In the genomic region with DNA sequence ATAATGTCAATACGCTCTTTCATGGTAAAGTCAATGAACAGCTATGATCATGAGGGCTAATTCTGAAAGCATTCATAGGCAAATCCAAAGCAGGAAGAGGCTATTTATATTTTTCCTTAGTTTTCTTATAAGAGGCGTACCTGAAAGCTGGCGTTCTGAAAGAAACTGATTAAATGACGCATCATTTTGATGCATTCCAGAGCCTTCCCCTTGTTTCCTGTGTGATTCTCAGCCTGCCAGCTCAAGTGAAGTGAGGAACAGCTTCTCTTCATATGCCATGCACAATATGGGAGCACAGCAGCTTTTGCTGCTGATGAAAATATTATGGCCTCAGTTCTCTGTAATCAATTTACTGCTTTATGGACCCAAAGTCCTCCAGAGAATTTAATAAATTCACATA, we compare ENCODE assay signal across 21 cellular contexts.
DNase-seq lines count a peak whose midpoint lies in the region; ATAC-seq and TF ChIP-seq lines count a peak whose summit lies in the region.
"Had no signal": no experiment of that assay in that cellular context is flagged by ENCODE, and none has a peak within 500 bp of the region (broad histone marks: within the 10 kb centered on the region; RNA-seq: fewer than 3 reads in every experiment).

No MANE protein-coding gene starts in this region.

- H3K4me3 Mint-ChIP-seq in HFFc6 = peak overlapping the region; percentile 14; the same call in 1 of the 2 replicates
- H3K4me3 Mint-ChIP-seq: CD4-positive, alpha-beta T cell; T-helper 17 cell had no signal

- H3K27me3 Mint-ChIP-seq in HFFc6 (ENCODE audit: insufficient read depth) = peaks cover 7% of the 10 kb centered on the region

- H3K4me1 Mint-ChIP-seq in HFFc6 (ENCODE audit: low read depth) = peaks cover 28% of the 10 kb centered on the region

- H3K9me3 Mint-ChIP-seq in HFFc6 = no peaks in the 10 kb centered on the region
- H3K9me3 Mint-ChIP-seq: CD4-positive, alpha-beta T cell had no signal

- H3K27ac Mint-ChIP-seq in HFFc6 = no peak overlapping the region
- H3K27ac Mint-ChIP-seq: CD4-positive, alpha-beta T cell; T-helper 17 cell had no signal

- no peaks in the 10 kb centered on the region for H3K36me3 Mint-ChIP-seq in HFFc6 (ENCODE audit: low read depth)

- DNase-seq in EH (ENCODE audit: low read depth) = peak; percentile 13
- DNase-seq in HFFc6 = no peak
- DNase-seq in RPMI7951 (ENCODE audit: low read depth) = peak; percentile 5
- peak; percentile 27 for DNase-seq in amniotic epithelial cell (ENCODE audit: low read depth)
- DNase-seq in 8988T = no peak
- no peak for DNase-seq in cerebellar nuclear complex (lab: John Stamatoyannopoulos, UW)
- DNase-seq in stimulated activated naive CD8-positive, alpha-beta T cell treated with anti-CD3 and anti-CD28 coated beads, Interleukin-15, Interleukin-2, amounts not matched to agents 100 U/mL and 50 U/mL, for 24 hours = no peak
- no peak for DNase-seq in stimulated activated CD4-positive, alpha-beta T cell treated with anti-CD3 and anti-CD28 coated beads, Interleukin-4, amount 100 ng/mL, for 24 hours
- DNase-seq: AML-193; CD4-positive, alpha-beta T cell; GDM1; MV-4-11; NCI-H1105 treated with DMSO at 0.1 percent for 48 hours; NCI-H146; NCI-H2029 treated with DMSO at 0.1 percent for 48 hours; NCI-H2227 treated with DMSO at 0.1 percent for 48 hours; NCI-H526 treated with DMSO at 0.1 percent for 48 hours; RPMI8226; SHP77; T-helper 17 cell had no signal

- no peak for TF ChIP-seq CTCF in HFFc6 (IDR thresholded peaks at IDR 0.05)

- ATAC-seq in stimulated activated naive CD8-positive, alpha-beta T cell treated with anti-CD3 and anti-CD28 coated beads, Interleukin-15, Interleukin-2, amounts not matched to agents 100 U/mL and 50 U/mL, for 24 hours = no peak
- ATAC-seq: HCT116, T-helper 17 cell had no signal

Comparison
In these comparisons a context has a peak if more than half of its experiments do, and no peak if none do; other contexts are left out.
1. DNase-seq: peak in EH (single experiment), RPMI7951 (single experiment) and amniotic epithelial cell (single experiment); none in HFFc6 (single experiment), 8988T (single experiment), cerebellar nuclear complex (0 of 2), stimulated activated naive CD8-positive, alpha-beta T cell treated with anti-CD3 and anti-CD28 coated beads, Interleukin-15, Interleukin-2, amounts not matched to agents 100 U/mL and 50 U/mL, for 24 hours (single experiment) and stimulated activated CD4-positive, alpha-beta T cell treated with anti-CD3 and anti-CD28 coated beads, Interleukin-4, amount 100 ng/mL, for 24 hours (single experiment).